1 cellular context compared by ENCODE assay signal in the genomic region with DNA sequence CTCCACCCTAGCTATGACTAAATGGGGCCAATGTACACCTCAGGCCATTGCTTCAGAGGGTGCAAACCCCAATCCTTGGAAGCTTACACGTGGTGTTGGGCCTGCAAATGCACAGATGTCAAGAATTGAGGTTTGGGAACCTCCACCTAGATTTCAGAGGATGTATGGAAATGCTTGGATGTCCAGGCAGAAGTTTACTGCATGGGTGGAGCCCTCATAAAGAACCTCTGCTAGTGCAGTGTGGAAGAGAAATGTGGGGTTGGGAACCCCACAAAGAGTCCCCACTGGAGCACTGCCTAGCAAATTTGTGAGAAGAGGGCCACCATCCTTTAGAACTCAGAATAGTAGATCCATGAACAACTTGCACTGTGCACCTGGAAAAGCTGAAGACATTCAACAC.
TF ChIP-seq lines count a peak whose summit lies in the region.

No MANE protein-coding gene starts in this region.

TF ChIP-seq in GM23338, 12 proteins besides CTCF, POLR2A, EP300 and RAD21 (continued from another document):
- TF ChIP-seq, protein P1, sequence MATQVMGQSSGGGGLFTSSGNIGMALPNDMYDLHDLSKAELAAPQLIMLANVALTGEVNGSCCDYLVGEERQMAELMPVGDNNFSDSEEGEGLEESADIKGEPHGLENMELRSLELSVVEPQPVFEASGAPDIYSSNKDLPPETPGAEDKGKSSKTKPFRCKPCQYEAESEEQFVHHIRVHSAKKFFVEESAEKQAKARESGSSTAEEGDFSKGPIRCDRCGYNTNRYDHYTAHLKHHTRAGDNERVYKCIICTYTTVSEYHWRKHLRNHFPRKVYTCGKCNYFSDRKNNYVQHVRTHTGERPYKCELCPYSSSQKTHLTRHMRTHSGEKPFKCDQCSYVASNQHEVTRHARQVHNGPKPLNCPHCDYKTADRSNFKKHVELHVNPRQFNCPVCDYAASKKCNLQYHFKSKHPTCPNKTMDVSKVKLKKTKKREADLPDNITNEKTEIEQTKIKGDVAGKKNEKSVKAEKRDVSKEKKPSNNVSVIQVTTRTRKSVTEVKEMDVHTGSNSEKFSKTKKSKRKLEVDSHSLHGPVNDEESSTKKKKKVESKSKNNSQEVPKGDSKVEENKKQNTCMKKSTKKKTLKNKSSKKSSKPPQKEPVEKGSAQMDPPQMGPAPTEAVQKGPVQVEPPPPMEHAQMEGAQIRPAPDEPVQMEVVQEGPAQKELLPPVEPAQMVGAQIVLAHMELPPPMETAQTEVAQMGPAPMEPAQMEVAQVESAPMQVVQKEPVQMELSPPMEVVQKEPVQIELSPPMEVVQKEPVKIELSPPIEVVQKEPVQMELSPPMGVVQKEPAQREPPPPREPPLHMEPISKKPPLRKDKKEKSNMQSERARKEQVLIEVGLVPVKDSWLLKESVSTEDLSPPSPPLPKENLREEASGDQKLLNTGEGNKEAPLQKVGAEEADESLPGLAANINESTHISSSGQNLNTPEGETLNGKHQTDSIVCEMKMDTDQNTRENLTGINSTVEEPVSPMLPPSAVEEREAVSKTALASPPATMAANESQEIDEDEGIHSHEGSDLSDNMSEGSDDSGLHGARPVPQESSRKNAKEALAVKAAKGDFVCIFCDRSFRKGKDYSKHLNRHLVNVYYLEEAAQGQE (IDR thresholded peaks at IDR 0.05; ENCODE audit: unreplicated experiment), result no peak
- TF ChIP-seq CREB1 (CRISPR knock-in tag; IDR thresholded peaks at IDR 0.05; ENCODE audit: low read depth), result no peak
- no peak for TF ChIP-seq NANOG (IDR thresholded peaks at IDR 0.05; ENCODE audit: borderline replicate concordance)
- TF ChIP-seq, protein P2, sequence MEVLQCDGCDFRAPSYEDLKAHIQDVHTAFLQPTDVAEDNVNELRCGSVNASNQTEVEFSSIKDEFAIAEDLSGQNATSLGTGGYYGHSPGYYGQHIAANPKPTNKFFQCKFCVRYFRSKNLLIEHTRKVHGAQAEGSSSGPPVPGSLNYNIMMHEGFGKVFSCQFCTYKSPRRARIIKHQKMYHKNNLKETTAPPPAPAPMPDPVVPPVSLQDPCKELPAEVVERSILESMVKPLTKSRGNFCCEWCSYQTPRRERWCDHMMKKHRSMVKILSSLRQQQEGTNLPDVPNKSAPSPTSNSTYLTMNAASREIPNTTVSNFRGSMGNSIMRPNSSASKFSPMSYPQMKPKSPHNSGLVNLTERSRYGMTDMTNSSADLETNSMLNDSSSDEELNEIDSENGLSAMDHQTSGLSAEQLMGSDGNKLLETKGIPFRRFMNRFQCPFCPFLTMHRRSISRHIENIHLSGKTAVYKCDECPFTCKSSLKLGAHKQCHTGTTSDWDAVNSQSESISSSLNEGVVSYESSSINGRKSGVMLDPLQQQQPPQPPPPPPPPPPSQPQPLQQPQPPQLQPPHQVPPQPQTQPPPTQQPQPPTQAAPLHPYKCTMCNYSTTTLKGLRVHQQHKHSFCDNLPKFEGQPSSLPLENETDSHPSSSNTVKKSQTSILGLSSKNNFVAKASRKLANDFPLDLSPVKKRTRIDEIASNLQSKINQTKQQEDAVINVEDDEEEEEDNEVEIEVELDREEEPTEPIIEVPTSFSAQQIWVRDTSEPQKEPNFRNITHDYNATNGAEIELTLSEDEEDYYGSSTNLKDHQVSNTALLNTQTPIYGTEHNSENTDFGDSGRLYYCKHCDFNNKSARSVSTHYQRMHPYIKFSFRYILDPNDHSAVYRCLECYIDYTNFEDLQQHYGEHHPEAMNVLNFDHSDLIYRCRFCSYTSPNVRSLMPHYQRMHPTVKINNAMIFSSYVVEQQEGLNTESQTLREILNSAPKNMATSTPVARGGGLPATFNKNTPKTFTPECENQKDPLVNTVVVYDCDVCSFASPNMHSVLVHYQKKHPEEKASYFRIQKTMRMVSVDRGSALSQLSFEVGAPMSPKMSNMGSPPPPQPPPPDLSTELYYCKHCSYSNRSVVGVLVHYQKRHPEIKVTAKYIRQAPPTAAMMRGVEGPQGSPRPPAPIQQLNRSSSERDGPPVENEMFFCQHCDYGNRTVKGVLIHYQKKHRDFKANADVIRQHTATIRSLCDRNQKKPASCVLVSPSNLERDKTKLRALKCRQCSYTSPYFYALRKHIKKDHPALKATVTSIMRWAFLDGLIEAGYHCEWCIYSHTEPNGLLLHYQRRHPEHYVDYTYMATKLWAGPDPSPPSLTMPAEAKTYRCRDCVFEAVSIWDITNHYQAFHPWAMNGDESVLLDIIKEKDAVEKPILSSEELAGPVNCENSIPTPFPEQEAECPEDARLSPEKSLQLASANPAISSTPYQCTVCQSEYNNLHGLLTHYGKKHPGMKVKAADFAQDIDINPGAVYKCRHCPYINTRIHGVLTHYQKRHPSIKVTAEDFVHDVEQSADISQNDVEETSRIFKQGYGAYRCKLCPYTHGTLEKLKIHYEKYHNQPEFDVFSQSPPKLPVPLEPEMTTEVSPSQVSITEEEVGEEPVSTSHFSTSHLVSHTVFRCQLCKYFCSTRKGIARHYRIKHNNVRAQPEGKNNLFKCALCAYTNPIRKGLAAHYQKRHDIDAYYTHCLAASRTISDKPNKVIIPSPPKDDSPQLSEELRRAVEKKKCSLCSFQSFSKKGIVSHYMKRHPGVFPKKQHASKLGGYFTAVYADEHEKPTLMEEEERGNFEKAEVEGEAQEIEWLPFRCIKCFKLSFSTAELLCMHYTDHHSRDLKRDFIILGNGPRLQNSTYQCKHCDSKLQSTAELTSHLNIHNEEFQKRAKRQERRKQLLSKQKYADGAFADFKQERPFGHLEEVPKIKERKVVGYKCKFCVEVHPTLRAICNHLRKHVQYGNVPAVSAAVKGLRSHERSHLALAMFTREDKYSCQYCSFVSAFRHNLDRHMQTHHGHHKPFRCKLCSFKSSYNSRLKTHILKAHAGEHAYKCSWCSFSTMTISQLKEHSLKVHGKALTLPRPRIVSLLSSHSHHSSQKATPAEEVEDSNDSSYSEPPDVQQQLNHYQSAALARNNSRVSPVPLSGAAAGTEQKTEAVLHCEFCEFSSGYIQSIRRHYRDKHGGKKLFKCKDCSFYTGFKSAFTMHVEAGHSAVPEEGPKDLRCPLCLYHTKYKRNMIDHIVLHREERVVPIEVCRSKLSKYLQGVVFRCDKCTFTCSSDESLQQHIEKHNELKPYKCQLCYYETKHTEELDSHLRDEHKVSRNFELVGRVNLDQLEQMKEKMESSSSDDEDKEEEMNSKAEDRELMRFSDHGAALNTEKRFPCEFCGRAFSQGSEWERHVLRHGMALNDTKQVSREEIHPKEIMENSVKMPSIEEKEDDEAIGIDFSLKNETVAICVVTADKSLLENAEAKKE (CRISPR knock-in tag; IDR thresholded peaks at IDR 0.05), result no peak
- TF ChIP-seq ZNF114 (CRISPR knock-in tag; IDR thresholded peaks at IDR 0.05), result no peak
- TF ChIP-seq POLR2AphosphoS5 (IDR thresholded peaks at IDR 0.05; ENCODE audit: low read depth), result no peak
- no peak for TF ChIP-seq EZH2phosphoT487 (IDR thresholded peaks at IDR 0.05; ENCODE audit: unreplicated experiment)
- no peak for TF ChIP-seq JUNB (IDR thresholded peaks at IDR 0.05; ENCODE audit: unreplicated experiment)
